ENCODE assay signal across 23 cellular contexts in genomic region chr2:14425869-14426268, GRCh38.
DNase-seq lines count a peak whose midpoint lies in the region; ATAC-seq, FAIRE-seq and TF ChIP-seq lines count a peak whose summit lies in the region.
"Had no signal": no experiment of that assay in that cellular context is flagged by ENCODE, and none has a peak within 500 bp of the region (broad histone marks: within the 10 kb centered on the region; RNA-seq: fewer than 3 reads in every experiment).

No MANE protein-coding gene starts in this region.

- in situ Hi-C loops in IMR-90 (cut with MboI; ENCODE audit: low sequenced_read_pairs) = loop anchor here (10.0 kb wide), 1 partner anchor 1159 kb away; no protein-coding TSS in a partner anchor

- no peaks in the 10 kb centered on the region for H3K27me3 Mint-ChIP-seq in H9 (ENCODE audit: low read depth)
- no peaks in the 10 kb centered on the region for H3K27me3 Mint-ChIP-seq in Calu3 (ENCODE audit: unreplicated experiment)
- H3K27me3 Mint-ChIP-seq: B cell; CD4-positive, CD25-positive, alpha-beta regulatory T cell had no signal

- H3K4me3 ChIP-seq in IMR-90 (ENCODE audit: insufficient read depth, low read depth, low read length) (no peak overlapping the region), hepatocyte (no peak overlapping the region)
- H3K4me3 ChIP-seq: BLaER1, GM12878, GM23248 had no signal

- H3K9me3 ChIP-seq in IMR-90 (ENCODE audit: control insufficient read depth, insufficient read depth, low read length) (no peaks in the 10 kb centered on the region), hepatocyte (ENCODE audit: low read depth) (no peaks in the 10 kb centered on the region), H9 (ENCODE audit: control insufficient read depth, low read depth, low read length) (no peaks in the 10 kb centered on the region)
- H3K9me3 ChIP-seq: BLaER1 had no signal

- H3K79me2 ChIP-seq in hepatocyte (no peaks in the 10 kb centered on the region), H9 (ENCODE audit: insufficient read depth, low read length) (no peaks in the 10 kb centered on the region)

- POLR2A ChIA-PET in IMR-90 (lab: Charles Lee; ENCODE audit: unreplicated experiment) = no interaction called here

- dilution Hi-C loops in IMR-90 (cut with HindIII; ENCODE audit: low sequenced_read_pairs, unreplicated experiment) = no loop called here

- TF ChIP-seq CTCF in IMR-90 (conservative IDR thresholded peaks at IDR 0.05; ENCODE audit: low read depth, low read length) (no peak), hepatocyte (IDR thresholded peaks at IDR 0.05; ENCODE audit: poor library complexity) (no peak), H9 (conservative IDR thresholded peaks at IDR 0.05) (no peak), Calu3 (IDR thresholded peaks at IDR 0.05; ENCODE audit: unreplicated experiment) (no peak)

- no peak overlapping the region for H3T11ph ChIP-seq in H9 (ENCODE audit: low read length)

- H3K18ac ChIP-seq in IMR-90 (ENCODE audit: low read depth, low read length) = no peak overlapping the region
- H3K18ac ChIP-seq in H9 (ENCODE audit: insufficient read length, low read depth, low read length) = no peak overlapping the region

- peak; percentile 36 for FAIRE-seq in GM12892 (lab: Jason Lieb, UNC)
- FAIRE-seq: D721Med, GM12878, GM18507, H1 had no signal

- no peaks in the 10 kb centered on the region for H4K20me1 ChIP-seq in IMR-90 (ENCODE audit: insufficient read depth, low read length)
- H4K20me1 ChIP-seq in hepatocyte (ENCODE audit: insufficient read depth, poor library complexity, severe bottlenecking) = no peaks in the 10 kb centered on the region
- no peaks in the 10 kb centered on the region for H4K20me1 ChIP-seq in H9 (ENCODE audit: control insufficient read depth, insufficient read depth, insufficient read length)
- H4K20me1 ChIP-seq: BLaER1 had no signal

- no peak overlapping the region for H3K23ac ChIP-seq in IMR-90 (ENCODE audit: low read depth, low read length)
- H3K23ac ChIP-seq in H9 (ENCODE audit: insufficient read length, low read depth, low read length) = no peak overlapping the region

- H3K9me1 ChIP-seq in IMR-90 (ENCODE audit: insufficient read depth, low read length) = no peaks in the 10 kb centered on the region

- no peaks in the 10 kb centered on the region for H3K4me1 ChIP-seq in IMR-90 (ENCODE audit: control insufficient read depth, insufficient read depth, low read length)
- peaks cover 8% of the 10 kb centered on the region for H3K4me1 ChIP-seq in hepatocyte (ENCODE audit: insufficient read depth)
- H3K4me1 ChIP-seq in H9 (ENCODE audit: insufficient read depth, low read length) = no peaks in the 10 kb centered on the region
- H3K4me1 ChIP-seq: BLaER1 had no signal

- H3K4ac ChIP-seq in IMR-90 (ENCODE audit: low read depth, low read length) (no peak overlapping the region), H9 (ENCODE audit: low read depth, low read length) (no peak overlapping the region)

- no peak overlapping the region for H4K8ac ChIP-seq in IMR-90 (ENCODE audit: low read depth in 2 of 2, low read length in 2 of 2)
- H4K8ac ChIP-seq in H9 (replicated peaks; ENCODE audit: insufficient read length, low read depth, low read length) = no peak overlapping the region

- no peak overlapping the region for H3K9ac ChIP-seq in IMR-90 (ENCODE audit: low read depth, low read length)
- no peak overlapping the region for H3K9ac ChIP-seq in H9 (ENCODE audit: extremely low read depth, insufficient read length, low read length)
- H3K9ac ChIP-seq: BLaER1, GM23248 had no signal

- H3K9me3 Mint-ChIP-seq in H9 (no peaks in the 10 kb centered on the region; a peak in 1 of 5 replicates), Calu3 (ENCODE audit: low read depth, unreplicated experiment) (peaks cover 6% of the 10 kb centered on the region)

- H2BK15ac ChIP-seq in IMR-90 (ENCODE audit: low read depth, low read length) (no peak overlapping the region), H9 (ENCODE audit: low read depth, low read length) (no peak overlapping the region)

- H2AFZ ChIP-seq in IMR-90 (replicated peaks; ENCODE audit: low read length, poor library complexity) (no peak overlapping the region), hepatocyte (no peak overlapping the region), H9 (ENCODE audit: low read length) (no peak overlapping the region)
- H2AFZ ChIP-seq: GM23248 had no signal

- DNase-seq in GM12892 (ENCODE audit: insufficient read length) (no peak), IMR-90 (no peak), hepatocyte (ENCODE audit: low spot score) (no peak), H9 (no peak), Calu3 (no peak)
- DNase-seq: Caco-2; CD4-positive, CD25-positive, alpha-beta regulatory T cell; CD8-positive, alpha-beta T cell; DMS 273 treated with DMSO at 0.1 percent for 48 hours; DMS79; EL; GDM1; GM23248; H7 had no signal

- H3K27ac ChIP-seq in IMR-90 (ENCODE audit: insufficient read depth, low read length) = no peak overlapping the region
- H3K27ac ChIP-seq in hepatocyte = peak overlapping the region; percentile 65
- H3K27ac ChIP-seq in H9 (ENCODE audit: insufficient read length, low read depth, low read length) = no peak overlapping the region
- H3K27ac ChIP-seq: BLaER1, C4-2B, GM23248 had no signal

- no peak overlapping the region for H2AK9ac ChIP-seq in IMR-90 (replicated peaks; ENCODE audit: low read depth, low read length, poor library complexity)

- no peaks in the 10 kb centered on the region for H3K36me3 ChIP-seq in IMR-90 (ENCODE audit: control insufficient read depth, insufficient read depth, low read length)
- H3K36me3 ChIP-seq in hepatocyte (replicated peaks; ENCODE audit: insufficient read depth, low read depth) = no peaks in the 10 kb centered on the region
- H3K36me3 ChIP-seq: BLaER1 had no signal

- intact Hi-C loops in IMR-90 (cut with micrococcal nuclease) = loop anchor here (5.0 kb wide), 2 partner anchors 206 to 1151 kb away; partner anchors contain the start of gene LRATD1
- intact Hi-C loops in Calu3 (cut with micrococcal nuclease; ENCODE audit: unreplicated experiment) = loop anchor here (5.0 kb wide), 1 partner anchor 1161 kb away; no protein-coding TSS in a partner anchor

- H3K56ac ChIP-seq in IMR-90 (ENCODE audit: extremely low read depth, insufficient read depth, low read length) (no peak overlapping the region), H9 (ENCODE audit: insufficient read length, low read depth, low read length) (no peak overlapping the region)

- H4K91ac ChIP-seq in IMR-90 (ENCODE audit: insufficient read depth, low read depth, low read length) (no peak overlapping the region), H9 (ENCODE audit: insufficient read length, low read depth, low read length) (no peak overlapping the region)

- H2AK5ac ChIP-seq in IMR-90 (ENCODE audit: low read depth, low read length) (no peak overlapping the region), H9 (ENCODE audit: insufficient read length, low read length) (no peak overlapping the region)

- no peak overlapping the region for H3K14ac ChIP-seq in IMR-90 (replicated peaks; ENCODE audit: low read depth, low read length)
- H3K14ac ChIP-seq in H9 (ENCODE audit: insufficient read depth, low read length) = no peak overlapping the region

- TF ChIP-seq RAD21 in IMR-90 (IDR thresholded peaks at IDR 0.05; ENCODE audit: low read length) = no peak

- H2BK12ac ChIP-seq in H9 (ENCODE audit: insufficient read length, low read depth, low read length) = no peak overlapping the region

- H3K4me1 Mint-ChIP-seq in H9 (no peaks in the 10 kb centered on the region), Calu3 (ENCODE audit: low read depth, unreplicated experiment) (no peaks in the 10 kb centered on the region)
- H3K4me1 Mint-ChIP-seq: B cell; CD4-positive, CD25-positive, alpha-beta regulatory T cell had no signal

- H3K79me1 ChIP-seq in IMR-90 (ENCODE audit: low read depth in 1 of 2, low read length in 2 of 2) (no peaks in the 10 kb centered on the region), H9 (ENCODE audit: insufficient read depth, low read depth, low read length, poor library complexity, severe bottlenecking) (no peaks in the 10 kb centered on the region)

- H3K4me3 Mint-ChIP-seq in H9 = no peak overlapping the region
- no peak overlapping the region for H3K4me3 Mint-ChIP-seq in Calu3 (ENCODE audit: low read depth, unreplicated experiment)
- H3K4me3 Mint-ChIP-seq: B cell; CD4-positive, CD25-positive, alpha-beta regulatory T cell; CD8-positive, alpha-beta T cell had no signal

- WGBS in IMR-90 (ENCODE audit: extremely low coverage in 2 of 2, insufficient read length in 1 of 2), 2 experiments = 100% methylated on average over 1 of the region's 2 CpGs; no CpG with 5 or more reads in 1 of the 2 experiments
- 91% methylated on average over 2 of the region's 2 CpGs for WGBS in hepatocyte (ENCODE audit: low lambda C conversion rate, missing lambda C conversion rate)
- WGBS in H9 (ENCODE audit: extremely low coverage, insufficient read length, low lambda C conversion rate) = no CpG with 5 or more reads among the region's 2 CpGs

- CTCF ChIA-PET in IMR-90 (lab: Yijun Ruan, JAX) = no interaction called here
- CTCF ChIA-PET in Calu3 (lab: Charles Lee) = no interaction called here

- H3K27ac Mint-ChIP-seq in H9 = no peak overlapping the region
- no peak overlapping the region for H3K27ac Mint-ChIP-seq in Calu3 (ENCODE audit: unreplicated experiment)
- H3K27ac Mint-ChIP-seq: B cell; CD4-positive, CD25-positive, alpha-beta regulatory T cell; CD8-positive, alpha-beta T cell had no signal

- no TSS peak for BruUV-seq in IMR-90 (replicated peaks; lab: Mats Ljungman, UMichigan)
- no TSS peak for BruUV-seq in Calu3 (replicated peaks; lab: Mats Ljungman, UMichigan)

- H2BK5ac ChIP-seq in IMR-90 (ENCODE audit: low read depth, low read length, poor library complexity, severe bottlenecking) = no peak overlapping the region
- H2BK5ac ChIP-seq in H9 (ENCODE audit: insufficient read length, low read length) = no peak overlapping the region

- H2BK120ac ChIP-seq in IMR-90 (ENCODE audit: low read depth, low read length) (no peak overlapping the region), H9 (ENCODE audit: low read depth, low read length, poor library complexity, severe bottlenecking) (no peak overlapping the region)

- no peak overlapping the region for H4K5ac ChIP-seq in IMR-90 (ENCODE audit: low read depth, low read length)
- no peak overlapping the region for H4K5ac ChIP-seq in H9 (ENCODE audit: insufficient read length, low read depth, low read length)

- TF ChIP-seq POLR2A in GM12892 (IDR thresholded peaks at IDR 0.05; ENCODE audit: low read depth, low read length) (no peak), IMR-90 (IDR thresholded peaks at IDR 0.05; ENCODE audit: low read depth, low read length) (no peak)

- H3K4me2 ChIP-seq in IMR-90 (ENCODE audit: low read depth, low read length) (no peak overlapping the region), hepatocyte (no peak overlapping the region), H9 (ENCODE audit: insufficient read depth, insufficient read length, low read length) (no peak overlapping the region)
- H3K4me2 ChIP-seq: BLaER1 had no signal

- no peaks in the 10 kb centered on the region for H3K23me2 ChIP-seq in H9 (ENCODE audit: insufficient read length, low read depth, low read length, poor library complexity, severe bottlenecking)

- ATAC-seq in IMR-90 (ENCODE audit: low read depth) = no peak
- ATAC-seq in GM18909 (IDR thresholded peaks at IDR 0.05; ENCODE audit: poor library complexity, unreplicated experiment) = no peak
- ATAC-seq: CD8-positive, alpha-beta T cell; GM12878; HCT116 had no signal

- H3K27me3 ChIP-seq in IMR-90 (ENCODE audit: control insufficient read depth, insufficient read depth, low read length) (no peaks in the 10 kb centered on the region), hepatocyte (no peaks in the 10 kb centered on the region), H9 (ENCODE audit: insufficient read depth, low read length) (no peaks in the 10 kb centered on the region)
- H3K27me3 ChIP-seq: BLaER1 had no signal

- H3K9me2 ChIP-seq in hepatocyte (replicated peaks; ENCODE audit: insufficient read depth) = no peaks in the 10 kb centered on the region

- H2BK20ac ChIP-seq in IMR-90 (ENCODE audit: low read depth, low read length) = no peak overlapping the region
- no peak overlapping the region for H2BK20ac ChIP-seq in H9 (ENCODE audit: low read depth, low read length, poor library complexity, severe bottlenecking)

- 0 out of 7 replicates have a peak, but pooled peaks cover 0 to 4% (median 0%) of the 10 kb centered on the region in 3 experiments for H3K36me3 Mint-ChIP-seq in H9 (ENCODE audit: insufficient read depth in 1 of 3, low read depth in 3 of 3)
- no peaks in the 10 kb centered on the region for H3K36me3 Mint-ChIP-seq in Calu3 (ENCODE audit: insufficient read depth, unreplicated experiment)
- H3K36me3 Mint-ChIP-seq: CD4-positive, CD25-positive, alpha-beta regulatory T cell; CD8-positive, alpha-beta T cell had no signal
